ENCODE assay signal across 18 cellular contexts in genomic region chr3:30826381-30827061, GRCh38.
DNase-seq lines count a peak whose midpoint lies in the region; ATAC-seq and TF ChIP-seq lines count a peak whose summit lies in the region.
"Had no signal": no experiment of that assay in that cellular context is flagged by ENCODE, and none has a peak within 500 bp of the region (broad histone marks: within the 10 kb centered on the region; RNA-seq: fewer than 3 reads in every experiment).

No MANE protein-coding gene starts in this region.

- DNase-seq in G401 (ENCODE audit: low spot score), result peak; percentile 86
- DNase-seq in RPMI7951 (ENCODE audit: low read depth), result peak; percentile 20
- peak; percentile 7 to 56 for DNase-seq in fibroblast of lung (ENCODE audit: low read depth in 2 of 2)
- DNase-seq in pons (ENCODE audit: low spot score), result peak; percentile 22
- no peak for DNase-seq in upper lobe of left lung
- no peak for DNase-seq in testis
- DNase-seq: activated CD4-positive, CD25-positive, alpha-beta regulatory T cell treated with anti-CD3 and anti-CD28 coated beads, Interleukin-2, amount 50 U/mL, for 72 hours; activated CD8-positive, alpha-beta memory T cell treated with anti-CD3 and anti-CD28 coated beads, Interleukin-2, amount 50 U/mL, for 4 hours; activated naive CD4-positive, alpha-beta T cell treated with anti-CD3 and anti-CD28 coated beads for 36 hours; hypothalamus; left lung; natural killer cell; NCI-H1105 treated with DMSO at 0.1 percent for 48 hours; NCI-H510A treated with DMSO at 0.1 percent for 48 hours; stimulated activated CD8-positive, alpha-beta memory T cell treated with anti-CD3 and anti-CD28 coated beads, Interleukin-4, amount 100 ng/mL, for 48 hours had no signal

- TF ChIP-seq POLR2A in upper lobe of left lung (IDR thresholded peaks at IDR 0.05), result no peak
- no peak for TF ChIP-seq POLR2A in testis (IDR thresholded peaks at IDR 0.05)

- intact Hi-C loops in testis (cut with DNase I; ENCODE audit: low total_unique reads), result no loop called here

- ATAC-seq in upper lobe of left lung (ENCODE audit: low FRiP score in 2 of 2) (no peak), HG02884 (IDR thresholded peaks at IDR 0.05; ENCODE audit: unreplicated experiment) (no peak), GM19397 (IDR thresholded peaks at IDR 0.05; ENCODE audit: unreplicated experiment) (no peak)
- ATAC-seq: left lung, natural killer cell had no signal

- no peak overlapping the region for H3K27ac ChIP-seq in fibroblast of lung (ENCODE audit: insufficient read depth, low read length)
- H3K27ac ChIP-seq in upper lobe of left lung, result no peak overlapping the region
- no peak overlapping the region for H3K27ac ChIP-seq in testis
- H3K27ac ChIP-seq: left lung, tibial nerve had no signal

- no peak overlapping the region for H3K4me3 ChIP-seq in fibroblast of lung (replicated peaks in 1 of 4; ENCODE audit: control extremely low read depth in 1 of 4, insufficient read depth in 1 of 4, low read depth in 3 of 4, low read length in 4 of 4)
- H3K4me3 ChIP-seq in upper lobe of left lung, result no peak overlapping the region
- H3K4me3 ChIP-seq in testis, result no peak overlapping the region
- H3K4me3 ChIP-seq: left lung, tibial nerve had no signal

- no peaks in the 10 kb centered on the region for H3K79me2 ChIP-seq in fibroblast of lung (ENCODE audit: control insufficient read depth, insufficient read depth, low read length)

- no peak for TF ChIP-seq EP300 in upper lobe of left lung (IDR thresholded peaks at IDR 0.05)

- H3K4me2 ChIP-seq in fibroblast of lung (ENCODE audit: extremely low read depth, insufficient read depth, low read length), result no peak overlapping the region

- H3K36me3 ChIP-seq in fibroblast of lung (ENCODE audit: control insufficient read depth, insufficient read depth, low read length) (no peaks in the 10 kb centered on the region), upper lobe of left lung (no peaks in the 10 kb centered on the region), testis (ENCODE audit: low read depth, missing control alignments) (no peaks in the 10 kb centered on the region)
- H3K36me3 ChIP-seq: left lung, tibial nerve had no signal

- TF ChIP-seq CTCF in fibroblast of lung (conservative IDR thresholded peaks at IDR 0.05 in 1 of 2, IDR thresholded peaks at IDR 0.05 in 1 of 2; ENCODE audit: low read depth in 1 of 2, low read length in 2 of 2) (no peak), upper lobe of left lung (IDR thresholded peaks at IDR 0.05) (no peak), testis (IDR thresholded peaks at IDR 0.05) (no peak)

- no peaks in the 10 kb centered on the region for H3K27me3 ChIP-seq in fibroblast of lung (ENCODE audit: control insufficient read depth, insufficient read depth, low read length)
- H3K27me3 ChIP-seq in upper lobe of left lung, result no peaks in the 10 kb centered on the region
- no peaks in the 10 kb centered on the region for H3K27me3 ChIP-seq in testis
- H3K27me3 ChIP-seq: left lung, tibial nerve had no signal

- no peaks in the 10 kb centered on the region for H3K4me1 ChIP-seq in fibroblast of lung (ENCODE audit: control insufficient read depth, extremely low read depth, insufficient read depth, low read length)
- H3K4me1 ChIP-seq in upper lobe of left lung, result no peaks in the 10 kb centered on the region
- H3K4me1 ChIP-seq in testis, result no peaks in the 10 kb centered on the region
- H3K4me1 ChIP-seq: left lung, tibial nerve had no signal

- no peaks in the 10 kb centered on the region for H3K9me3 ChIP-seq in fibroblast of lung (ENCODE audit: control insufficient read depth, insufficient read depth, low read depth, low read length)
- no peaks in the 10 kb centered on the region for H3K9me3 ChIP-seq in upper lobe of left lung
- H3K9me3 ChIP-seq in testis, result no peaks in the 10 kb centered on the region
- H3K9me3 ChIP-seq: left lung, tibial nerve had no signal

- in situ Hi-C loops in G401 (cut with HindIII; ENCODE audit: low sequenced_read_pairs), result no loop called here

- H4K20me1 ChIP-seq in fibroblast of lung (ENCODE audit: control insufficient read depth, extremely low read depth, insufficient read depth, low read length), result no peaks in the 10 kb centered on the region

- 42 to 43% methylated on average over 2 of the region's 2 CpGs for WGBS in upper lobe of left lung, 2 donors
- WGBS in testis, 2 donors, result 44 to 65% methylated on average over 2 of the region's 2 CpGs

- H2AFZ ChIP-seq in fibroblast of lung (ENCODE audit: low read length), result no peak overlapping the region

- H3K9ac ChIP-seq in fibroblast of lung (ENCODE audit: insufficient read depth, low read length), result no peak overlapping the region

Comparison
In these comparisons a context has a peak if more than half of its experiments do, and no peak if none do; other contexts are left out.
1. DNase-seq: peak in G401 (single experiment), RPMI7951 (single experiment), fibroblast of lung (2 of 2) and pons (single experiment); none in upper lobe of left lung (0 of 2) and testis (single experiment).